ENCODE assay signal across 10 cellular contexts in the genomic region with DNA sequence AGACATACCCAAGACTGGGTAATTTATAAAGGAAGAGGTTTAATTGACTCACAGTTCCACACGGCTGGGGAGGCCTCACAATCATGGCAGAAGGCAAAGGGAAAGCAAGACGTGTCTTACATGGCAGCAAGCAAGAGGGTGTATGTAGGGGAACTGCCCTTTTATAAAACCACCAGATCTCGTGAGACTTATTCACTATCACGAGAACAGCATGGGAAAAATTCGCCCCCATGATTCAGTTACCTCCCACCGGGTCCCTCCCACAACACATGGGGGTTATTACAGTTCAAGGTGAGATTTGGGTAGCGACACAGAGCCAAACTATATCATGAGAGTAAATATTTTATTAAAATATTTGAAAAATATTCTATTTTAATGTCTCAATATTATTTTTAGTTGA. TPM values are rescaled to one million over a fixed set of nuclear protein-coding genes. Genes with fewer than 3 reads are reported as not detected.
DNase-seq lines count a peak whose midpoint lies in the region; ATAC-seq and TF ChIP-seq lines count a peak whose summit lies in the region.
"Not testable (repeated sequence)": the region's sequence is repeated elsewhere in the genome, so short reads cannot be mapped to it uniquely, and the experiment has no call there.
"Had no signal": no experiment of that assay in that cellular context is flagged by ENCODE, and none has a peak within 500 bp of the region (broad histone marks: within the 10 kb centered on the region; RNA-seq: fewer than 3 reads in every experiment).

No MANE protein-coding gene starts in this region.

- intact Hi-C loops in dorsolateral prefrontal cortex (cut with DNase I) = not testable (repeated sequence)

- H3K4me3 Mint-ChIP-seq in T-helper 17 cell = peak overlapping the region; percentile 0

- not testable (repeated sequence) for H3K27ac Mint-ChIP-seq in T-helper 17 cell

- not testable (repeated sequence) for ATAC-seq in T-helper 17 cell

- not testable (repeated sequence) for H3K9me3 ChIP-seq in SJCRH30 (replicated peaks); T-helper 17 cell (ENCODE audit: control insufficient read depth, low read length, poor library complexity, severe bottlenecking)

- H3K36me3 Mint-ChIP-seq in T-helper 17 cell (ENCODE audit: low read depth) = not testable (repeated sequence)

- peak; percentile 3 for DNase-seq in M059J (ENCODE audit: low read depth)
- peak in 1 of 2 experiments; percentile 21 for DNase-seq in SJCRH30
- not testable (repeated sequence) for DNase-seq in T-helper 17 cell, dorsolateral prefrontal cortex
- peak; percentile 5 for DNase-seq in pons (ENCODE audit: low spot score)

- not testable (repeated sequence) for H3K4me3 ChIP-seq in SJCRH30
- peak overlapping the region in 15 of 59 donors; percentile 17 to 57 (median 40) for H3K4me3 ChIP-seq in dorsolateral prefrontal cortex

- H3K27me3 Mint-ChIP-seq in T-helper 17 cell = not testable (repeated sequence)

- H3K4me1 Mint-ChIP-seq in T-helper 17 cell = not testable (repeated sequence)

- TF ChIP-seq CTCF in dorsolateral prefrontal cortex (IDR thresholded peaks at IDR 0.05 in 54 of 56, conservative IDR thresholded peaks at IDR 0.05 in 2 of 56; ENCODE audit: low read depth in 1 of 56, partially characterized antibody in 56 of 56) = not testable (repeated sequence)

- H3K36me3 ChIP-seq in SJCRH30 = peaks cover 43% of the 10 kb centered on the region

- H3K27me3 ChIP-seq in SJCRH30, dorsolateral prefrontal cortex: not testable (repeated sequence)

- H3K27ac ChIP-seq in SJCRH30 = peak overlapping the region; percentile 81
- peak overlapping the region in 37 of 59 donors; percentile 10 to 88 (median 66) for H3K27ac ChIP-seq in dorsolateral prefrontal cortex

- H3K4me1 ChIP-seq in SJCRH30 = peaks cover 16% of the 10 kb centered on the region

RNA-seq across cellular contexts. Expression of gene SERPINA10, which starts 24.5 kb away (rescaled TPM):
- not detected in 2 replicates for total RNA-seq in M059J (2014; rRNA removed; shearing (Covaris generic))
- total RNA-seq in SJCRH30 (2014; rRNA removed; shearing (Covaris generic)) = 0.03 TPM in 1 of 2 replicates, not detected in the other
- total RNA-seq in T-helper 17 cell (not detected), dorsolateral prefrontal cortex (under 1 TPM in 1 of 120 experiments, not detected in 119; 0.10 TPM)
- total RNA-seq: A172; B cell; Calu3; CD4-positive, alpha-beta T cell; CD8-positive, alpha-beta T cell had no signal

RNA-seq across cellular contexts. Expression of gene SERPINA6, which starts 54.6 kb away (rescaled TPM):
- 0.05 TPM in 1 of 2 replicates, not detected in the other for total RNA-seq in M059J (2014; rRNA removed; shearing (Covaris generic))
- not detected in 2 replicates for total RNA-seq in SJCRH30 (2014; rRNA removed; shearing (Covaris generic))
- total RNA-seq in T-helper 17 cell (not detected), dorsolateral prefrontal cortex (not detected)
- total RNA-seq: A172; B cell; CD4-positive, alpha-beta T cell; CD8-positive, alpha-beta T cell had no signal
